26 cellular contexts compared by ENCODE assay signal in the genomic region with DNA sequence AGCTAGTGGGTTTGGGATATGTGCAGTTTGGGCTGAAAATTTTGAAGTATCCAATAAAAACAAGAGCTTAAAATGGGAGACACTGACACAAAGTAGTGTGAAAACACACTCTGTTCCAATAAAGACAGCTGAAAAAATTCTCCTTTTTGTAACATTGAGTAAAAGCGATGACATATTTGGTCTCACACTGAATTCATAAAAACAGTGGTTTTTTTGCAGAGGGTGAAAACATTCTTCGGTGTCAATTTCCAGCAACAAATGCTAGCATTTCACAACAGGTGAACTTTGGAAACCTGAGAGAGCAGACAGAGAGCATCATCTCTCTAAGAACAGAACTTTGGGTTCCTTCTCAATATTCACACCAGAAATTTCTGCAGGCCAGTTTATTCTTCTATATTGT.
"Had no signal": no experiment of that assay in that cellular context is flagged by ENCODE, and none has a peak within 500 bp of the region (broad histone marks: within the 10 kb centered on the region; RNA-seq: fewer than 3 reads in every experiment).

No MANE protein-coding gene starts in this region.

- H3K4me1 ChIP-seq: suprapubic skin, testis, thyroid gland, tibial nerve, transverse colon, upper lobe of left lung, uterus, vagina had no signal

- H3K27me3 ChIP-seq: stomach, suprapubic skin, testis, thyroid gland, tibial artery, tibial nerve, transverse colon, upper lobe of left lung, upper lobe of right lung, uterus, vagina had no signal

- ATAC-seq: stimulated activated effector memory CD8-positive, alpha-beta T cell treated with anti-CD3 and anti-CD28 coated beads, Interleukin-12 subunit alpha, Interleukin-12 subunit beta, amount 100 ng/mL, for 72 hours; stimulated activated memory B cell treated with anti-CD40 and anti-IgM and Interleukin-4, amounts not matched to agents 10 μg/mL and 1 μg/mL and 100 μg/mL, for 72 hours; stimulated activated naive B cell treated with anti-CD40 and anti-IgM and Interleukin-4, amounts not matched to agents 10 μg/mL and 1 μg/mL and 100 μg/mL, for 72 hours; stimulated activated naive CD8-positive, alpha-beta T cell treated with anti-CD3 and anti-CD28 coated beads, Interleukin-15, amount 100 ng/mL, for 72 hours; stimulated activated naive CD8-positive, alpha-beta T cell treated with anti-CD3 and anti-CD28 coated beads, Interleukin-15, Interleukin-2, amounts not matched to agents 100 U/mL and 50 U/mL, for 24 hours; upper lobe of right lung had no signal

- H3K9me3 ChIP-seq: stomach, suprapubic skin, testis, thoracic aorta, thyroid gland, tibial artery, tibial nerve, transverse colon, upper lobe of left lung, upper lobe of right lung, uterus, vagina had no signal

- H3K4me3 ChIP-seq: stomach, suprapubic skin, testis, thoracic aorta, thyroid gland, tibial artery, tibial nerve, transverse colon, upper lobe of left lung, upper lobe of right lung, uterus, vagina had no signal

- DNase-seq: stimulated activated CD4-positive, alpha-beta T cell treated with anti-CD3 and anti-CD28 coated beads, Interleukin-2, amount 100 ng/mL, for 48 hours; stimulated activated CD4-positive, alpha-beta T cell treated with anti-CD3 and anti-CD28 coated beads, Interleukin-4, amount 100 ng/mL, for 1 hour; stimulated activated CD4-positive, alpha-beta T cell treated with anti-CD3 and anti-CD28 coated beads, Interleukin-4, amount 100 ng/mL, for 24 hours; stimulated activated CD4-positive, alpha-beta T cell treated with anti-CD3 and anti-CD28 coated beads, Interleukin-4, amount 100 ng/mL, for 4 hours; stimulated activated CD8-positive, alpha-beta memory T cell treated with anti-CD3 and anti-CD28 coated beads, Interleukin-4, amount 100 ng/mL, for 48 hours; stimulated activated naive B cell treated with anti-CD40 and anti-IgM and Interleukin-4, amounts not matched to agents 10 μg/mL and 1 μg/mL and 100 μg/mL, for 72 hours; stimulated activated naive CD4-positive, alpha-beta T cell; stimulated activated naive CD4-positive, alpha-beta T cell treated with Interleukin-2 at 50 U/mL for 16 hours; stimulated activated naive CD8-positive, alpha-beta T cell treated with anti-CD3 and anti-CD28 coated beads, Interleukin-15, amount 100 ng/mL, for 72 hours; stimulated activated naive CD8-positive, alpha-beta T cell treated with anti-CD3 and anti-CD28 coated beads, Interleukin-15, Interleukin-2, amounts not matched to agents 100 U/mL and 50 U/mL, for 24 hours; stomach; substantia nigra; testis; thyroid gland; tibial artery; transverse colon; trophoblast cell; upper lobe of left lung; upper lobe of right lung; uterus had no signal

- H3K36me3 ChIP-seq: stomach, suprapubic skin, thyroid gland, tibial artery, tibial nerve, transverse colon, upper lobe of left lung, upper lobe of right lung, uterus, vagina had no signal

- H3K27ac ChIP-seq: stomach, suprapubic skin, testis, thoracic aorta, thyroid gland, tibial artery, tibial nerve, transverse colon, upper lobe of left lung, upper lobe of right lung, uterus, vagina had no signal
